ENCODE assay signal across 34 cellular contexts in genomic region chr20:55947701-55948100, GRCh38. TPM values are rescaled to one million over a fixed set of nuclear protein-coding genes. Genes with fewer than 3 reads are reported as not detected.
"Had no signal": no experiment of that assay in that cellular context is flagged by ENCODE, and none has a peak within 500 bp of the region (broad histone marks: within the 10 kb centered on the region; RNA-seq: fewer than 3 reads in every experiment).

No MANE protein-coding gene starts in this region.

- DNase-seq: activated CD4-positive, alpha-beta T cell treated with anti-CD3 and anti-CD28 coated beads for 48 hours; activated CD4-positive, alpha-beta T cell treated with anti-CD3 and anti-CD28 coated beads, Interleukin-2, amount 50 U/mL, for 4 hours; activated CD4-positive, CD25-positive, alpha-beta regulatory T cell treated with anti-CD3 and anti-CD28 coated beads, Interleukin-2, amount 50 U/mL, for 72 hours; activated CD8-positive, alpha-beta memory T cell treated with anti-CD3 and anti-CD28 coated beads, Interleukin-2, amount 10 ng/mL, durations not matched to agents 7 days and 5 days; activated gamma-delta T cell; activated naive CD4-positive, alpha-beta T cell treated with anti-CD3 and anti-CD28 coated beads for 36 hours; activated T-cell treated with anti-CD3 and anti-CD28 coated beads, Interleukin-2, amount 50 U/mL, for 24 hours; amygdala; brain microvascular endothelial cell; caudate nucleus; KG1; MG63; MV-4-11; NCI-H1092 treated with DMSO at 0.1 percent for 48 hours; NCI-H1417 treated with DMSO at 0.1 percent for 48 hours; NCI-H1694; NCI-H2029; NCI-H2107; NCI-H2171 treated with DMSO at 0.1 percent for 48 hours; NCI-H345; NCI-H510A; NCI-H526 treated with DMSO at 0.1 percent for 48 hours; NCI-H82; RPMI8226; SHP77; SW 1271 had no signal

- H3K27ac ChIP-seq: brain microvascular endothelial cell, SJSA1 had no signal

- FAIRE-seq: astrocyte had no signal

- ATAC-seq: activated CD8-positive, alpha-beta memory T cell treated with anti-CD3 and anti-CD28 coated beads, Interleukin-2, amount 10 ng/mL, durations not matched to agents 7 days and 5 days; Panc1; SK-N-SH treated with all-trans-retinoic acid at 6 μM for 48 hours; WTC11 had no signal

- H3K27me3 ChIP-seq: brain microvascular endothelial cell, MG63, SJSA1 had no signal

- H3K4me1 ChIP-seq: SJSA1 had no signal

RNA-seq across cellular contexts. Expression of gene CBLN4, which starts 57.6 kb away (rescaled TPM):
- total RNA-seq: activated CD8-positive, alpha-beta memory T cell treated with anti-CD3 and anti-CD28 coated beads, Interleukin-2, amount 10 ng/mL, durations not matched to agents 7 days and 5 days; activated naive CD4-positive, alpha-beta T cell treated with anti-CD3 and anti-CD28 coated beads for 36 hours; activated T-helper 1 cell treated with anti-CD3 and anti-CD28 coated beads, Interleukin-12 subunit alpha, Interleukin-12 subunit beta, Interleukin-2, Interleukin-4 antibody, amounts not matched to agents 30 ng/mL and 10 ng/mL and 1 ng/mL, durations not matched to agents 14 hours and 24 hours and 36 hours; astrocyte; LHCN-M2; OCI-LY7; SJSA1; WTC11 had no signal
